In genomic region chr6:159806021-159806458, GRCh38 we compare ENCODE assay signal across 1 cellular context.
A peak's percentile ranks its signal among the peaks of the same experiment; 100 is the strongest.
TF ChIP-seq lines count a peak whose summit lies in the region.

No MANE protein-coding gene starts in this region.

TF ChIP-seq in HepG2, 621 proteins besides CTCF, POLR2A, EP300 and RAD21 (continued from another document and continues in another):
- TF ChIP-seq ZNF660 (CRISPR knock-in tag; IDR thresholded peaks at IDR 0.05; ENCODE audit: borderline replicate concordance, low read depth): no peak
- no peak for TF ChIP-seq RFX1 (IDR thresholded peaks at IDR 0.05)
- no peak for TF ChIP-seq NFATC3 (CRISPR knock-in tag; IDR thresholded peaks at IDR 0.05)
- TF ChIP-seq TMF1 (CRISPR knock-in tag; IDR thresholded peaks at IDR 0.05; ENCODE audit: low read depth): no peak
- TF ChIP-seq MXD4 (CRISPR knock-in tag; IDR thresholded peaks at IDR 0.05): no peak
- no peak for TF ChIP-seq ZNF160 (CRISPR knock-in tag; IDR thresholded peaks at IDR 0.05)
- TF ChIP-seq FOXA3 (CRISPR knock-in tag; IDR thresholded peaks at IDR 0.05): no peak
- no peak for TF ChIP-seq AFF4 (CRISPR knock-in tag; IDR thresholded peaks at IDR 0.05)
- 0 out of 2 replicates have a peak, but pooled peaks have one; percentile 29 for TF ChIP-seq ZNF629 (CRISPR knock-in tag; conservative IDR thresholded peaks at IDR 0.05)
- TF ChIP-seq CHD2 (IDR thresholded peaks at IDR 0.05; ENCODE audit: low read depth, low read length): no peak
- no peak for TF ChIP-seq HCFC1 (IDR thresholded peaks at IDR 0.05; ENCODE audit: low read depth, low read length)
- TF ChIP-seq RARA (CRISPR knock-in tag; IDR thresholded peaks at IDR 0.05): no peak
- no peak for TF ChIP-seq NFAT5 (CRISPR knock-in tag; IDR thresholded peaks at IDR 0.05)
- TF ChIP-seq ZKSCAN1 (IDR thresholded peaks at IDR 0.05; ENCODE audit: low read length): no peak
- no peak for TF ChIP-seq ZNF687 (CRISPR knock-in tag; IDR thresholded peaks at IDR 0.05)
- no peak for TF ChIP-seq CREBL2 (CRISPR knock-in tag; IDR thresholded peaks at IDR 0.05; ENCODE audit: borderline replicate concordance)
- no peak for TF ChIP-seq MTA3 (CRISPR knock-in tag; IDR thresholded peaks at IDR 0.05)
- TF ChIP-seq ZNF747 (CRISPR knock-in tag; IDR thresholded peaks at IDR 0.05; ENCODE audit: borderline replicate concordance): no peak
- TF ChIP-seq MIXL1 (CRISPR knock-in tag; IDR thresholded peaks at IDR 0.05): no peak
- no peak for TF ChIP-seq ZNF619 (CRISPR knock-in tag; IDR thresholded peaks at IDR 0.05)
- TF ChIP-seq ZBTB26 (CRISPR knock-in tag; IDR thresholded peaks at IDR 0.05; ENCODE audit: borderline replicate concordance): no peak
- TF ChIP-seq SOX13 (IDR thresholded peaks at IDR 0.05): no peak
- peak in 1 of 2 experiments; percentile 40; a peak in 1 of 4 replicates for TF ChIP-seq SOX13 (CRISPR knock-in tag; conservative IDR thresholded peaks at IDR 0.05 in 1 of 2, IDR thresholded peaks at IDR 0.05 in 1 of 2)
- TF ChIP-seq ZNF484 (CRISPR knock-in tag; IDR thresholded peaks at IDR 0.05; ENCODE audit: borderline replicate concordance, low read depth): no peak
- TF ChIP-seq CEBPG (CRISPR knock-in tag; IDR thresholded peaks at IDR 0.05): peak; percentile 75
- no peak for TF ChIP-seq GATAD1 (CRISPR knock-in tag; IDR thresholded peaks at IDR 0.05)
- no peak for TF ChIP-seq RXRA (CRISPR knock-in tag; IDR thresholded peaks at IDR 0.05)
- TF ChIP-seq EHMT2 (IDR thresholded peaks at IDR 0.05; ENCODE audit: borderline replicate concordance, low read depth, low read length): peak; percentile 37; the same call in 1 of the 2 replicates
- 0 out of 2 replicates have a peak, but pooled peaks have one; percentile 52 for TF ChIP-seq CBX5 (CRISPR knock-in tag; IDR thresholded peaks at IDR 0.05; ENCODE audit: borderline replicate concordance)
- TF ChIP-seq HNRNPUL1 (IDR thresholded peaks at IDR 0.05; ENCODE audit: low read depth, low read length): no peak
- 0 out of 2 replicates have a peak, but pooled peaks have one; percentile 32 for TF ChIP-seq PATZ1 (CRISPR knock-in tag; IDR thresholded peaks at IDR 0.05)
- no peak for TF ChIP-seq ZNF567 (CRISPR knock-in tag; IDR thresholded peaks at IDR 0.05; ENCODE audit: borderline replicate concordance)
- TF ChIP-seq SMARCE1 (IDR thresholded peaks at IDR 0.05; ENCODE audit: borderline replicate concordance): no peak
- no peak for TF ChIP-seq ZFAT (CRISPR knock-in tag; conservative IDR thresholded peaks at IDR 0.05)
- TF ChIP-seq, protein P1, sequence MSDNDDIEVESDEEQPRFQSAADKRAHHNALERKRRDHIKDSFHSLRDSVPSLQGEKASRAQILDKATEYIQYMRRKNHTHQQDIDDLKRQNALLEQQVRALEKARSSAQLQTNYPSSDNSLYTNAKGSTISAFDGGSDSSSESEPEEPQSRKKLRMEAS (IDR thresholded peaks at IDR 0.05): no peak
- no peak for TF ChIP-seq ZNF83 (CRISPR knock-in tag; IDR thresholded peaks at IDR 0.05; ENCODE audit: borderline replicate concordance)
- 0 out of 2 replicates have a peak, but pooled peaks have one; percentile 29 for TF ChIP-seq TRIM24 (CRISPR knock-in tag; IDR thresholded peaks at IDR 0.05)
- no peak for TF ChIP-seq HNRNPK (IDR thresholded peaks at IDR 0.05; ENCODE audit: low read depth, low read length, poor library complexity, severe bottlenecking)
- TF ChIP-seq ZNF430 (CRISPR knock-in tag; IDR thresholded peaks at IDR 0.05): no peak
- TF ChIP-seq BCL6 (CRISPR knock-in tag; IDR thresholded peaks at IDR 0.05): 0 out of 2 replicates have a peak, but pooled peaks have one; percentile 32
- TF ChIP-seq DRAP1 (CRISPR knock-in tag; IDR thresholded peaks at IDR 0.05): no peak
- TF ChIP-seq E2F1 (CRISPR knock-in tag; IDR thresholded peaks at IDR 0.05): no peak
- TF ChIP-seq ATF4 (CRISPR knock-in tag; IDR thresholded peaks at IDR 0.05): peak in 1 of 2 experiments; percentile 89; a peak in 2 of 4 replicates
